Comparison of ENCODE assay signal across 18 cellular contexts in the genomic region with DNA sequence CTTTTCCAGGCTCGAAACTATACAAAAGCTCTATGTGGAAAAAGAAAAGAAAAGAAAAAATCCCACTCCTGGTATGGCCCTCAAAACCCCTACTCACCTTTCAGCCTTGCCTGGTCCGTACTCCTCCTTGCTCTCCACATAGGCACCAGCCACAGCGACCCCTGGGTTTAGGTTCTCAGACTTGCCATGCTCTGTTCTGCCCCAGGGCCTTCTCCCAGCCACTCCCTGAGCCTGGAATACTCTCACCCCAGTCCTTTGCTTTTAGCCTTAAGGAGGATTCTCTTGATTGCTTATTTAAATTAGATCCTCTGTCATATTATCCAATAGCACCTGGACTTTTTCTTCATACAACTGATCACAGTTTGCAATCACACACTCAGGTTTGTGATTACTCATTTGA.
A peak's percentile ranks its signal among the peaks of the same experiment; 100 is the strongest.
DNase-seq lines count a peak whose midpoint lies in the region; ATAC-seq, FAIRE-seq and TF ChIP-seq lines count a peak whose summit lies in the region.
"Had no signal": no experiment of that assay in that cellular context is flagged by ENCODE, and none has a peak within 500 bp of the region (broad histone marks: within the 10 kb centered on the region; RNA-seq: fewer than 3 reads in every experiment).

No MANE protein-coding gene starts in this region.

- no peaks in the 10 kb centered on the region for H3K27me3 Mint-ChIP-seq in osteocyte (ENCODE audit: unreplicated experiment)
- H3K27me3 Mint-ChIP-seq in activated CD4-positive, alpha-beta T cell treated with anti-CD3 and anti-CD28 coated beads, Interleukin-2, amount 10 ng/mL, durations not matched to agents 7 days and 5 days = peaks cover 4% of the 10 kb centered on the region

- H3K4me2 ChIP-seq in SK-N-SH (no peak overlapping the region), K562 (ENCODE audit: insufficient read depth, low read length) (no peak overlapping the region)

- no peaks in the 10 kb centered on the region for H3K9me3 ChIP-seq in SK-N-SH
- no peaks in the 10 kb centered on the region for H3K9me3 ChIP-seq in K562 (replicated peaks; ENCODE audit: control insufficient read depth, insufficient read depth, low read depth, low read length)
- no peaks in the 10 kb centered on the region for H3K9me3 ChIP-seq in iPS DF 6.9 (ENCODE audit: control insufficient read depth, insufficient read depth, low read length)
- no peaks in the 10 kb centered on the region for H3K9me3 ChIP-seq in testis

- WGBS in SK-N-SH (ENCODE audit: low lambda C conversion rate) = 80% methylated on average over 3 of the region's 3 CpGs
- WGBS in K562 (ENCODE audit: insufficient coverage, low coverage, missing lambda C conversion rate) = 0% methylated on average over 2 of the region's 3 CpGs
- no CpG with 5 or more reads among the region's 3 CpGs for WGBS in iPS DF 6.9 (ENCODE audit: insufficient coverage, insufficient read length)
- WGBS in testis, 2 donors = 83 to 87% methylated on average over 3 of the region's 3 CpGs

- peak overlapping the region in 1 of 2 experiments; percentile 99; a peak in 2 of 4 replicates for H3K27ac ChIP-seq in SK-N-SH (ENCODE audit: low read depth in 2 of 2, low read length in 1 of 2)
- no peak overlapping the region for H3K27ac ChIP-seq in K562 (ENCODE audit: extremely low read depth, low read depth, low read length)
- H3K27ac ChIP-seq in iPS DF 6.9 (ENCODE audit: low read length) = no peak overlapping the region
- no peak overlapping the region for H3K27ac ChIP-seq in testis
- H3K27ac ChIP-seq: 22Rv1, RWPE1 had no signal

- TF ChIP-seq EP300 in SK-N-SH (IDR thresholded peaks at IDR 0.05; ENCODE audit: borderline replicate concordance in 1 of 2, low read depth in 1 of 2, low read length in 1 of 2) = no peak
- TF ChIP-seq EP300 in K562 (IDR thresholded peaks at IDR 0.05; ENCODE audit: low read length) = no peak

- H3K4me3 Mint-ChIP-seq in osteocyte (ENCODE audit: unreplicated experiment) = no peak overlapping the region
- no peak overlapping the region for H3K4me3 Mint-ChIP-seq in activated CD4-positive, alpha-beta T cell treated with anti-CD3 and anti-CD28 coated beads, Interleukin-2, amount 10 ng/mL, durations not matched to agents 7 days and 5 days
- H3K4me3 Mint-ChIP-seq: CD4-positive, alpha-beta memory T cell had no signal

- ATAC-seq in SK-N-SH treated with all-trans-retinoic acid at 6 μM for 48 hours = peak; percentile 16; the same call in 1 of the 3 replicates
- ATAC-seq in K562 = peak; percentile 57; the same call in 1 of the 3 replicates
- no peak for ATAC-seq in GM19351 (IDR thresholded peaks at IDR 0.05; ENCODE audit: unreplicated experiment)

- POLR2A ChIA-PET in SK-N-SH (lab: Yijun Ruan, JAX) = interaction anchor here (1.1 kb wide), 1 partner anchor 756 kb away, joined by 3 read pairs; the partner anchor contains the start of gene TDRD3
- POLR2A ChIA-PET in K562 (lab: Yijun Ruan, JAX) = no interaction called here
- POLR2A ChIA-PET in activated CD4-positive, alpha-beta T cell treated with anti-CD3 and anti-CD28 coated beads, Interleukin-2, amount 10 ng/mL, durations not matched to agents 7 days and 5 days (lab: Charles Lee) = no interaction called here

- TF ChIP-seq RAD21 in SK-N-SH (IDR thresholded peaks at IDR 0.05; ENCODE audit: low read length) (no peak), K562 (CRISPR knock-in tag; conservative IDR thresholded peaks at IDR 0.05 in 1 of 2, IDR thresholded peaks at IDR 0.05 in 1 of 2) (no peak)

- H3K4me1 Mint-ChIP-seq in osteocyte (ENCODE audit: unreplicated experiment) = peaks cover 38% of the 10 kb centered on the region
- H3K4me1 Mint-ChIP-seq in activated CD4-positive, alpha-beta T cell treated with anti-CD3 and anti-CD28 coated beads, Interleukin-2, amount 10 ng/mL, durations not matched to agents 7 days and 5 days = no peaks in the 10 kb centered on the region
- H3K4me1 Mint-ChIP-seq: CD4-positive, alpha-beta memory T cell had no signal

- TF ChIP-seq CTCF in SK-N-SH (IDR thresholded peaks at IDR 0.05) (no peak), K562 (IDR thresholded peaks at IDR 0.05 in 2 of 3, conservative IDR thresholded peaks at IDR 0.05 in 1 of 3; ENCODE audit: insufficient read depth in 2 of 3, low read depth in 1 of 3, low read length in 3 of 3) (no peak), osteocyte (IDR thresholded peaks at IDR 0.05) (peak; percentile 32), testis (IDR thresholded peaks at IDR 0.05) (no peak)

- no peak overlapping the region for H2AFZ ChIP-seq in SK-N-SH (ENCODE audit: low read depth)
- no peak overlapping the region for H2AFZ ChIP-seq in K562 (ENCODE audit: low read depth, low read length)

- no peaks in the 10 kb centered on the region for H3K9me2 ChIP-seq in SK-N-SH

- H3K36me3 ChIP-seq in SK-N-SH (replicated peaks in 1 of 2; ENCODE audit: control insufficient read depth in 1 of 2, insufficient read depth in 2 of 2, low read length in 1 of 2) (no peaks in the 10 kb centered on the region), K562 (ENCODE audit: control insufficient read depth, insufficient read depth, low read length) (no peaks in the 10 kb centered on the region), iPS DF 6.9 (ENCODE audit: control insufficient read depth, insufficient read depth, low read length) (no peaks in the 10 kb centered on the region), testis (ENCODE audit: low read depth, missing control alignments) (no peaks in the 10 kb centered on the region)

- H3K9me3 Mint-ChIP-seq in osteocyte (ENCODE audit: unreplicated experiment) = no peaks in the 10 kb centered on the region
- no peaks in the 10 kb centered on the region for H3K9me3 Mint-ChIP-seq in activated CD4-positive, alpha-beta T cell treated with anti-CD3 and anti-CD28 coated beads, Interleukin-2, amount 10 ng/mL, durations not matched to agents 7 days and 5 days
- H3K9me3 Mint-ChIP-seq: CD4-positive, alpha-beta memory T cell had no signal

- H3K79me2 ChIP-seq in SK-N-SH (ENCODE audit: insufficient read depth) = no peaks in the 10 kb centered on the region
- no peaks in the 10 kb centered on the region for H3K79me2 ChIP-seq in K562 (ENCODE audit: control insufficient read depth, insufficient read depth, low read length)

- H4K20me1 ChIP-seq in SK-N-SH (ENCODE audit: insufficient read depth) = no peaks in the 10 kb centered on the region
- H4K20me1 ChIP-seq in K562 (replicated peaks; ENCODE audit: control insufficient read depth, insufficient read depth, low read length) = no peaks in the 10 kb centered on the region

- no peak for FAIRE-seq in K562 (lab: Jason Lieb, UNC)

- DNase-seq in SK-N-SH = no peak
- DNase-seq in K562 (ENCODE audit: extremely low read depth in 1 of 4, low spot score in 3 of 4) = peak in 1 of 4 experiments; percentile 1
- DNase-seq in iPS DF 6.9 (ENCODE audit: low read depth, low spot score) = peak; percentile 25
- no peak for DNase-seq in osteocyte (ENCODE audit: extremely low spot score, unreplicated experiment)
- DNase-seq in activated CD4-positive, alpha-beta T cell treated with anti-CD3 and anti-CD28 coated beads, Interleukin-2, amount 10 ng/mL, durations not matched to agents 7 days and 5 days = no peak
- DNase-seq in testis = no peak
- DNase-seq: Calu3; CD4-positive, alpha-beta memory T cell; DMS53; GOT3; NCI-H187 treated with DMSO at 0.1 percent for 48 hours; NCI-H345; NK-92 treated with Interleukin-12 subunit alpha and Interleukin-12 subunit beta, amount 100 ng/mL, for 24 hours; OCI-M1 had no signal

- H3K4me1 ChIP-seq in SK-N-SH (ENCODE audit: control insufficient read depth in 1 of 2, insufficient read depth in 2 of 2, low read depth in 1 of 2, low read length in 1 of 2) (peaks cover 0 to 32% of the 10 kb centered on the region in 2 experiments; a peak in 3 of 4 replicates), K562 (replicated peaks in 1 of 2; ENCODE audit: control insufficient read depth in 2 of 2, insufficient read depth in 2 of 2, low read length in 2 of 2) (no peaks in the 10 kb centered on the region), iPS DF 6.9 (ENCODE audit: control insufficient read depth, insufficient read depth, low read length) (peaks cover 3% of the 10 kb centered on the region; the same call in 1 of the 2 replicates), testis (no peaks in the 10 kb centered on the region)

- H3K9ac ChIP-seq in SK-N-SH = no peak overlapping the region
- no peak overlapping the region for H3K9ac ChIP-seq in K562 (ENCODE audit: insufficient read depth in 1 of 2, low read depth in 2 of 2, low read length in 2 of 2)

- CTCF ChIA-PET in SK-N-SH (lab: Yijun Ruan, JAX) = interaction anchor here (0.7 to 1.6 kb wide), 6 partner anchors 8 to 278 kb away, joined by 3 to 5 read pairs (median 3); no protein-coding TSS in a partner anchor
- CTCF ChIA-PET in K562 (lab: Yijun Ruan, JAX; ENCODE audit: low intra/inter-chr PET ratio) = no interaction called here
- CTCF ChIA-PET in activated CD4-positive, alpha-beta T cell treated with anti-CD3 and anti-CD28 coated beads, Interleukin-2, amount 10 ng/mL, durations not matched to agents 7 days and 5 days (lab: Charles Lee) = no interaction called here

- BruUV-seq in K562 (replicated peaks; lab: Mats Ljungman, UMichigan) = no TSS peak

- no peaks in the 10 kb centered on the region for H3K36me3 Mint-ChIP-seq in osteocyte (ENCODE audit: unreplicated experiment)
- H3K36me3 Mint-ChIP-seq in activated CD4-positive, alpha-beta T cell treated with anti-CD3 and anti-CD28 coated beads, Interleukin-2, amount 10 ng/mL, durations not matched to agents 7 days and 5 days (ENCODE audit: low read depth) = no peaks in the 10 kb centered on the region
- H3K36me3 Mint-ChIP-seq: CD4-positive, alpha-beta memory T cell had no signal

- no peaks in the 10 kb centered on the region for H3K27me3 ChIP-seq in SK-N-SH (ENCODE audit: insufficient read depth)
- peaks cover 0 to 3% of the 10 kb centered on the region in 2 experiments; a peak in 2 of 5 replicates for H3K27me3 ChIP-seq in K562 (ENCODE audit: control insufficient read depth in 2 of 2, insufficient read depth in 2 of 2, low read length in 2 of 2)
- H3K27me3 ChIP-seq in iPS DF 6.9 (ENCODE audit: control insufficient read depth, insufficient read depth, low read length) = no peaks in the 10 kb centered on the region
- no peaks in the 10 kb centered on the region for H3K27me3 ChIP-seq in testis

- no peak for TF ChIP-seq POLR2A in K562 (conservative IDR thresholded peaks at IDR 0.05)
- no peak for TF ChIP-seq POLR2A in testis (IDR thresholded peaks at IDR 0.05)

- H3F3A ChIP-seq in SK-N-SH (replicated peaks; ENCODE audit: insufficient read depth) = no peaks in the 10 kb centered on the region

- intact Hi-C loops in K562 (cut with micrococcal nuclease) (no loop called here), testis (cut with DNase I; ENCODE audit: low total_unique reads) (no loop called here)

- peak overlapping the region; percentile 47 for H3K27ac Mint-ChIP-seq in osteocyte (ENCODE audit: unreplicated experiment)
- no peak overlapping the region for H3K27ac Mint-ChIP-seq in activated CD4-positive, alpha-beta T cell treated with anti-CD3 and anti-CD28 coated beads, Interleukin-2, amount 10 ng/mL, durations not matched to agents 7 days and 5 days
- H3K27ac Mint-ChIP-seq: CD4-positive, alpha-beta memory T cell had no signal

- in situ Hi-C loops in K562 (cut with MboI) = no loop called here

- no peak overlapping the region for H3K4me3 ChIP-seq in SK-N-SH (ENCODE audit: low read depth in 2 of 2, low read length in 1 of 2)
- H3K4me3 ChIP-seq in K562 = no peak overlapping the region
- H3K4me3 ChIP-seq in iPS DF 6.9 (ENCODE audit: low read length) = no peak overlapping the region
- H3K4me3 ChIP-seq in testis = no peak overlapping the region

- H3K9me1 ChIP-seq in K562 (ENCODE audit: control insufficient read depth, insufficient read depth, low read length) = no peaks in the 10 kb centered on the region
